Comparison of ENCODE assay signal across 8 cellular contexts in genomic region chr16:58025351-58026138, GRCh38. TPM values are rescaled to one million over a fixed set of nuclear protein-coding genes. Genes with fewer than 3 reads are reported as not detected.
A peak's percentile ranks its signal among the peaks of the same experiment; 100 is the strongest.
DNase-seq lines count a peak whose midpoint lies in the region; ATAC-seq and TF ChIP-seq lines count a peak whose summit lies in the region.

Gene MMP15, plus strand, starts transcription at chr16:58025754. Its CDS starts 597 bp downstream, at chr16:58026351.

- H3K27me3 ChIP-seq in duodenal mucosa (ENCODE audit: control insufficient read depth in 1 of 2, insufficient read depth in 2 of 2, low read length in 2 of 2), result no peaks in the 10 kb centered on the region

- TF ChIP-seq POLR2A in lower leg skin (IDR thresholded peaks at IDR 0.05), result no peak

- no peaks in the 10 kb centered on the region for H3K9me3 ChIP-seq in duodenal mucosa (ENCODE audit: control insufficient read depth in 1 of 2, low read length in 2 of 2)

- H3K4me1 ChIP-seq in duodenal mucosa (ENCODE audit: control insufficient read depth in 1 of 2, insufficient read depth in 2 of 2, low read length in 2 of 2), result peaks cover 52 to 65% of the 10 kb centered on the region in 2 donors

- TF ChIP-seq CTCF in lower leg skin (IDR thresholded peaks at IDR 0.05), result no peak

- intact Hi-C loops in lower leg skin (cut with DNase I; ENCODE audit: low total_unique reads), result loop anchor here (10.0 kb wide), 1 partner anchor 99 kb away; the partner anchor contains the start of gene CFAP20

- H3K27ac ChIP-seq in duodenal mucosa (ENCODE audit: low read depth, low read length), result peak within 1 kb of the TSS; percentile 83

- DNase-seq in G401 (ENCODE audit: low spot score) (peak; percentile 69), NCI-H2196 treated with DMSO at 0.1 percent for 48 hours (lab: John Stamatoyannopoulos, UW; ENCODE audit: unreplicated experiment) (peak; percentile 53), lower leg skin (ENCODE audit: low spot score in 2 of 2) (peak; percentile 48 to 94), NK-92 (lab: John Stamatoyannopoulos, UW; ENCODE audit: unreplicated experiment) (no peak)
- peak; percentile 60 for DNase-seq in activated CD4-positive, alpha-beta T cell treated with anti-CD3 and anti-CD28 coated beads, Interleukin-2, amount 50 U/mL, for 1 hour
- peak; percentile 31 to 44 for DNase-seq in stimulated activated CD4-positive, alpha-beta T cell treated with anti-CD3 and anti-CD28 coated beads, Interleukin-4, amount 100 ng/mL, for 48 hours (ENCODE audit: low read depth in 2 of 2)

- ATAC-seq in HG02588 (IDR thresholded peaks at IDR 0.05; ENCODE audit: unreplicated experiment), result peak; percentile 50

- peak within 1 kb of the TSS; percentile 82 to 83 for H3K4me3 ChIP-seq in duodenal mucosa (ENCODE audit: low read depth in 1 of 2, low read length in 2 of 2)
- H3K4me3 ChIP-seq in lower leg skin (ENCODE audit: low read depth, poor library complexity, severe bottlenecking), result peak within 1 kb of the TSS; percentile 43

- peak within 1 kb of the TSS; percentile 59 to 82 for H3K9ac ChIP-seq in duodenal mucosa (ENCODE audit: low read depth in 1 of 2, low read length in 2 of 2)

- WGBS in lower leg skin, 2 donors, result 0 to 1% methylated on average over 28 to 31 of the region's 90 CpGs

- in situ Hi-C loops in G401 (cut with HindIII; ENCODE audit: low sequenced_read_pairs), result loop anchor here (10.0 kb wide), 1 partner anchor 99 kb away; the partner anchor contains the start of gene CFAP20

- no peaks in the 10 kb centered on the region for H3K36me3 ChIP-seq in duodenal mucosa (ENCODE audit: control insufficient read depth in 1 of 2, insufficient read depth in 2 of 2, low read length in 2 of 2)

RNA-seq across cellular contexts. Expression of gene MMP15, which starts in this region (rescaled TPM):
- total RNA-seq in G401 (2014; rRNA removed; shearing (Covaris generic)), result 3.1 and 3.9 TPM in 2 replicates
- 1 to 10 TPM; 5.2 to 9.1 (median 7.7) TPM for total RNA-seq in lower leg skin
